ENCODE assay signal across 1 cellular context in genomic region chr2:69223759-69224494, GRCh38.
TF ChIP-seq lines count a peak whose summit lies in the region.

No MANE protein-coding gene starts in this region.

TF ChIP-seq in HEK293, 187 proteins besides CTCF, POLR2A, EP300 and RAD21 (continued from another document):
- TF ChIP-seq ZNF19 (tag by site-specific recombination; IDR thresholded peaks at IDR 0.05; ENCODE audit: low read depth) (no peak), ZNF2 (tag by site-specific recombination; IDR thresholded peaks at IDR 0.05) (peak; percentile 30; the same call in 1 of the 2 replicates), ZNF449 (tag by site-specific recombination; IDR thresholded peaks at IDR 0.05) (peak; percentile 85), GLIS1 (tag by site-specific recombination; IDR thresholded peaks at IDR 0.05) (peak; percentile 60), ZNF610 (tag by site-specific recombination; IDR thresholded peaks at IDR 0.05; ENCODE audit: borderline replicate concordance) (peak; percentile 71; the same call in 1 of the 2 replicates), ZNF639 (tag by site-specific recombination; IDR thresholded peaks at IDR 0.05) (peak; percentile 50; the same call in 1 of the 2 replicates), ZNF391 (tag by site-specific recombination; IDR thresholded peaks at IDR 0.05; ENCODE audit: borderline replicate concordance, low read depth) (peak; percentile 62; the same call in 1 of the 2 replicates), ZSCAN30 (tag by site-specific recombination; IDR thresholded peaks at IDR 0.05) (0 out of 2 replicates have a peak, but pooled peaks have one; percentile 18), ZSCAN16 (tag by site-specific recombination; IDR thresholded peaks at IDR 0.05) (no peak), ZNF324 (tag by site-specific recombination; IDR thresholded peaks at IDR 0.05) (0 out of 2 replicates have a peak, but pooled peaks have one; percentile 22), KLF17 (tag by site-specific recombination; IDR thresholded peaks at IDR 0.05) (peak; percentile 88), ZNF529 (tag by site-specific recombination; IDR thresholded peaks at IDR 0.05; ENCODE audit: insufficient replicate concordance) (no peak), ZNF18 (tag by site-specific recombination; IDR thresholded peaks at IDR 0.05) (peak; percentile 85), ZSCAN4 (tag by site-specific recombination; IDR thresholded peaks at IDR 0.05) (peak; percentile 44; the same call in 1 of the 2 replicates), OSR2 (tag by site-specific recombination; IDR thresholded peaks at IDR 0.05) (peak; percentile 100), TSHZ1 (tag by site-specific recombination; IDR thresholded peaks at IDR 0.05; ENCODE audit: borderline replicate concordance) (peak; percentile 73; the same call in 1 of the 2 replicates), ZNF292 (tag by site-specific recombination; IDR thresholded peaks at IDR 0.05; ENCODE audit: borderline replicate concordance, low read depth) (no peak), GLI2 (tag by site-specific recombination; IDR thresholded peaks at IDR 0.05; ENCODE audit: borderline replicate concordance, low read depth) (peak; percentile 35; the same call in 1 of the 2 replicates)
